ENCODE assay signal across 1 cellular context in the genomic region with DNA sequence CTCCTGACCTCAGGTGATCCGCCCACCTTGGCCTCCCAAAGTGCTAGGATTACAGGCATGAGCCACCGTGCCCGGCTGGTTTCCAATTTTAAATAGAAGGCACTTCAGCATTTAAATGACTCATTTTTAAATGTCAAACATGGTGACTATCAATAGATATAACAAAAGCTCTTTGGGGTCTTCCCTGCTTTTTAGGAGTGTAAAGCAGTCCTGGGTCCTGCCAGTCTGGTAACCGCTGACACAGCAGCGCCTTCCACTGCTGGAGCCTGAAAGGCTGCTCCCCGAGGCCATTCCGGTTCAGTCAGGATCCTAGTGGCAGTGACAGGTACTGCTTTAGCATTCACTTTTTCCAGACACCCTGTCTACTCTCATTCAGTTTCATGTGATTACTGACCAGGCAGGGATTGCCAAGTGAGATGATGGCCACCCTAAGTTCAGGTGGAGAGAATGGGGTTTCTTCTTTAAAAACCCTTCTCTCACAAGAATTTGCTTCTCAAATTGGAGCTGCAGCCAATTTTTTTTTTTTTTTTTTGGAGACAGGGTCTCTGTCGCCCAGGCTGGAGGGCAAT.
TF ChIP-seq lines count a peak whose summit lies in the region.

No MANE protein-coding gene starts in this region.

TF ChIP-seq in HEK293, 187 proteins besides CTCF, POLR2A, EP300 and RAD21 (continued from another document):
- TF ChIP-seq ZNF639 (tag by site-specific recombination; IDR thresholded peaks at IDR 0.05) (no peak), TRIM28 (IDR thresholded peaks at IDR 0.05; ENCODE audit: borderline replicate concordance, low read length) (0 out of 2 replicates have a peak, but pooled peaks have one; percentile 28), ZNF776 (tag by site-specific recombination; IDR thresholded peaks at IDR 0.05; ENCODE audit: borderline replicate concordance) (no peak), ZNF341 (tag by site-specific recombination; IDR thresholded peaks at IDR 0.05; ENCODE audit: low read depth) (peak; percentile 41; the same call in 1 of the 2 replicates)
TF ChIP-seq in HEK293: peak in this region for 12.
